20 cellular contexts compared by ENCODE assay signal in genomic region chr9:12989669-12990068, GRCh38.
DNase-seq lines count a peak whose midpoint lies in the region; ATAC-seq and TF ChIP-seq lines count a peak whose summit lies in the region.
"Had no signal": no experiment of that assay in that cellular context is flagged by ENCODE, and none has a peak within 500 bp of the region (broad histone marks: within the 10 kb centered on the region; RNA-seq: fewer than 3 reads in every experiment).

No MANE protein-coding gene starts in this region.

- H3K4me3 ChIP-seq in left lung (no peak overlapping the region), upper lobe of right lung (no peak overlapping the region)
- H3K4me3 ChIP-seq: BLaER1, GM12878, GM23248 had no signal

- peak; percentile 6 for DNase-seq in NCI-H82 (lab: John Stamatoyannopoulos, UW)
- DNase-seq in NCI-H82 treated with DMSO at 0.1 percent for 48 hours (lab: John Stamatoyannopoulos, UW; ENCODE audit: unreplicated experiment) = no peak
- DNase-seq in left lung = no peak
- no peak for DNase-seq in upper lobe of right lung
- no peak for DNase-seq in DMS53 (lab: John Stamatoyannopoulos, UW)
- no peak for DNase-seq in SHP77 (lab: John Stamatoyannopoulos, UW)
- DNase-seq: Caco-2; CD4-positive, CD25-positive, alpha-beta regulatory T cell; CD8-positive, alpha-beta T cell; DMS153; DMS79; EL; GDM1; GM23248; H7; HCEC 1CT had no signal

- peak; percentile 34 for ATAC-seq in left lung
- ATAC-seq in upper lobe of right lung = peak; percentile 69
- ATAC-seq: CD8-positive, alpha-beta T cell; GM12878 had no signal

- TF ChIP-seq CTCF in left lung (IDR thresholded peaks at IDR 0.05) (no peak), upper lobe of right lung (IDR thresholded peaks at IDR 0.05) (no peak)

- H3K9me3 ChIP-seq in left lung = no peaks in the 10 kb centered on the region
- H3K9me3 ChIP-seq in upper lobe of right lung = no peaks in the 10 kb centered on the region
- H3K9me3 ChIP-seq: BLaER1, Caco-2 had no signal

- intact Hi-C loops in left lung (cut with DNase I) = no loop called here
- intact Hi-C loops in upper lobe of right lung (cut with DNase I) = no loop called here

- H3K27ac ChIP-seq in left lung (no peak overlapping the region), upper lobe of right lung (no peak overlapping the region)
- H3K27ac ChIP-seq: 22Rv1, BLaER1, C4-2B, GM23248 had no signal

- H3K27me3 ChIP-seq in left lung (no peaks in the 10 kb centered on the region), upper lobe of right lung (no peaks in the 10 kb centered on the region)
- H3K27me3 ChIP-seq: BLaER1 had no signal

- H3K4me1 ChIP-seq in left lung (no peaks in the 10 kb centered on the region), upper lobe of right lung (no peaks in the 10 kb centered on the region)
- H3K4me1 ChIP-seq: BLaER1, Caco-2 had no signal

- H3K36me3 ChIP-seq in left lung (no peaks in the 10 kb centered on the region), upper lobe of right lung (no peaks in the 10 kb centered on the region)
- H3K36me3 ChIP-seq: BLaER1 had no signal
